11 cellular contexts compared by ENCODE assay signal in the genomic region with DNA sequence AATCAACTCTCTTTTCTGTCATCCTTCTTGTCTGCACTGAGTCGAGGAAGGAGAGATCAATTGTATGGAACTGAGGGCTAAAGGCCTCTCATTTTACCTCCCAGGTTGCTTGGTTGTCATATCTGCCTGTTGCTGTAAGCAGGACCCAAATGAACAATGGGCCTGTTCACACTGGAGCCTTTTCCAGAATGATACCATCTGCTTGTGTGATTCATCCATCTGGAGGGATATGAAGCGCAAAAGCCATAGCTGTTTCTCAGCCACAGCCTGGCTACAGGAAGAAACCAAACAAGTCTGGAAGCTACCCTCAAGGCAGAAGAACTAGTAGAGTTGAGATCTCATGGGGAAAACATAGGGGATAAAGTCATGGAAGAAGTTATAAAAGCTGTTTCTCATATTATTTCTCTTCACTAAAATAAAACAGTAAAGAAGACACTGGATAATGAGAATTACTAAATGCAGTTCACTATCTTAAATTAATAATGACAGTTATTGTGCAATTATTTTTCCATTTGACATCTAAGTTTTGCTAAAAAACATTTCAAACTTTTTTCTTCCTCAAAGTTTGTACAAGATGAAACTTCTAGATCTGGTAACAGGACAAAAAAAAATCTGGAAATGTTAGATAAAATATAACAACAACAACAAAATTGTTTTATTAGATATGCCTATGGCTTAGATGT.
DNase-seq lines count a peak whose midpoint lies in the region; ATAC-seq and TF ChIP-seq lines count a peak whose summit lies in the region.
"Had no signal": no experiment of that assay in that cellular context is flagged by ENCODE, and none has a peak within 500 bp of the region (broad histone marks: within the 10 kb centered on the region; RNA-seq: fewer than 3 reads in every experiment).

No MANE protein-coding gene starts in this region.

- H3K4me1 Mint-ChIP-seq in stimulated activated naive B cell treated with anti-CD40 and anti-IgM and Interleukin-4, amounts not matched to agents 10 μg/mL and 1 μg/mL and 100 μg/mL, for 72 hours, result peaks cover 2 to 5% of the 10 kb centered on the region in 2 donors
- H3K4me1 Mint-ChIP-seq: activated naive CD4-positive, alpha-beta T cell treated with anti-CD3 and anti-CD28 coated beads, Interleukin-2, amount 50 U/mL, for 24 hours; CD4-positive, CD25-positive, alpha-beta regulatory T cell had no signal

- no peak for ATAC-seq in GM19455 (IDR thresholded peaks at IDR 0.05; ENCODE audit: unreplicated experiment)
- ATAC-seq in stimulated activated naive B cell treated with anti-CD40 and anti-IgM and Interleukin-4, amounts not matched to agents 10 μg/mL and 1 μg/mL and 100 μg/mL, for 72 hours (replicated peaks), result no peak

- H3K27me3 Mint-ChIP-seq in stimulated activated naive B cell treated with anti-CD40 and anti-IgM and Interleukin-4, amounts not matched to agents 10 μg/mL and 1 μg/mL and 100 μg/mL, for 72 hours, result no peaks in the 10 kb centered on the region
- H3K27me3 Mint-ChIP-seq: activated naive CD4-positive, alpha-beta T cell treated with anti-CD3 and anti-CD28 coated beads, Interleukin-2, amount 50 U/mL, for 24 hours; CD4-positive, CD25-positive, alpha-beta regulatory T cell had no signal

- TF ChIP-seq CTCF in NB4 (IDR thresholded peaks at IDR 0.05; ENCODE audit: low read depth, low read length), result no peak

- no peak overlapping the region for H3K4me3 Mint-ChIP-seq in stimulated activated naive B cell treated with anti-CD40 and anti-IgM and Interleukin-4, amounts not matched to agents 10 μg/mL and 1 μg/mL and 100 μg/mL, for 72 hours
- H3K4me3 Mint-ChIP-seq: activated naive CD4-positive, alpha-beta T cell treated with anti-CD3 and anti-CD28 coated beads, Interleukin-2, amount 50 U/mL, for 24 hours; CD4-positive, CD25-positive, alpha-beta regulatory T cell; T-helper 1 cell treated with Interleukin-12 subunit alpha and Interleukin-12 subunit beta and Interleukin-4 antibody, amounts not matched to agents 30 μg/mL and 1 μg/mL, for 36 hours had no signal

- no peak overlapping the region for H3K4me3 ChIP-seq in NB4 (ENCODE audit: low read depth, low read length)

- no peaks in the 10 kb centered on the region for H3K9me3 Mint-ChIP-seq in stimulated activated naive B cell treated with anti-CD40 and anti-IgM and Interleukin-4, amounts not matched to agents 10 μg/mL and 1 μg/mL and 100 μg/mL, for 72 hours
- H3K9me3 Mint-ChIP-seq: activated naive CD4-positive, alpha-beta T cell treated with anti-CD3 and anti-CD28 coated beads, Interleukin-2, amount 50 U/mL, for 24 hours; CD4-positive, CD25-positive, alpha-beta regulatory T cell; T-helper 1 cell treated with Interleukin-12 subunit alpha and Interleukin-12 subunit beta and Interleukin-4 antibody, amounts not matched to agents 30 μg/mL and 1 μg/mL, for 36 hours had no signal

- TF ChIP-seq POLR2A in NB4 (IDR thresholded peaks at IDR 0.05; ENCODE audit: extremely low read depth, insufficient read length), result no peak

- DNase-seq in AG08395 (ENCODE audit: low spot score) (peak; percentile 67), NB4 (ENCODE audit: low read depth) (peak; percentile 29), cerebellar cortex (ENCODE audit: low spot score) (peak; percentile 85), kidney tubule cell (ENCODE audit: low spot score) (peak; percentile 92), NCI-H526 treated with DMSO at 0.1 percent for 48 hours (lab: John Stamatoyannopoulos, UW) (no peak)
- no peak for DNase-seq in activated CD4-positive, alpha-beta T cell treated with anti-CD3 and anti-CD28 coated beads, Interleukin-2, amount 50 U/mL, for 48 hours
- no peak for DNase-seq in stimulated activated naive B cell treated with anti-CD40 and anti-IgM and Interleukin-4, amounts not matched to agents 10 μg/mL and 1 μg/mL and 100 μg/mL, for 72 hours
- DNase-seq: CD4-positive, CD25-positive, alpha-beta regulatory T cell had no signal

- H3K36me3 Mint-ChIP-seq in stimulated activated naive B cell treated with anti-CD40 and anti-IgM and Interleukin-4, amounts not matched to agents 10 μg/mL and 1 μg/mL and 100 μg/mL, for 72 hours, result no peaks in the 10 kb centered on the region
- H3K36me3 Mint-ChIP-seq: activated naive CD4-positive, alpha-beta T cell treated with anti-CD3 and anti-CD28 coated beads, Interleukin-2, amount 50 U/mL, for 24 hours; CD4-positive, CD25-positive, alpha-beta regulatory T cell had no signal

- no peak overlapping the region for H3K27ac Mint-ChIP-seq in stimulated activated naive B cell treated with anti-CD40 and anti-IgM and Interleukin-4, amounts not matched to agents 10 μg/mL and 1 μg/mL and 100 μg/mL, for 72 hours
- H3K27ac Mint-ChIP-seq: activated naive CD4-positive, alpha-beta T cell treated with anti-CD3 and anti-CD28 coated beads, Interleukin-2, amount 50 U/mL, for 24 hours; T-helper 1 cell treated with Interleukin-12 subunit alpha and Interleukin-12 subunit beta and Interleukin-4 antibody, amounts not matched to agents 30 μg/mL and 1 μg/mL, for 36 hours had no signal

Comparison
In these comparisons a context has a peak if more than half of its experiments do, and no peak if none do; other contexts are left out.
1. DNase-seq: peak in AG08395 (single experiment), NB4 (single experiment), cerebellar cortex (single experiment) and kidney tubule cell (single experiment); none in activated CD4-positive, alpha-beta T cell treated with anti-CD3 and anti-CD28 coated beads, Interleukin-2, amount 50 U/mL, for 48 hours (0 of 2), stimulated activated naive B cell treated with anti-CD40 and anti-IgM and Interleukin-4, amounts not matched to agents 10 μg/mL and 1 μg/mL and 100 μg/mL, for 72 hours (single experiment) and NCI-H526 treated with DMSO at 0.1 percent for 48 hours (single experiment).